ENCODE assay signal across 14 cellular contexts in genomic region chr10:13993169-13993568, GRCh38.
DNase-seq lines count a peak whose midpoint lies in the region; ATAC-seq, FAIRE-seq and TF ChIP-seq lines count a peak whose summit lies in the region.
"Had no signal": no experiment of that assay in that cellular context is flagged by ENCODE, and none has a peak within 500 bp of the region (broad histone marks: within the 10 kb centered on the region; RNA-seq: fewer than 3 reads in every experiment).

No MANE protein-coding gene starts in this region.

- H3K4me1 Mint-ChIP-seq in activated CD4-positive, alpha-beta T cell treated with anti-CD3 and anti-CD28 coated beads, Interleukin-2, amount 10 ng/mL, durations not matched to agents 24 days and 14 days, result no peaks in the 10 kb centered on the region

- no peak for TF ChIP-seq CTCF in right atrium auricular region (IDR thresholded peaks at IDR 0.05)

- no peaks in the 10 kb centered on the region for H3K9me3 Mint-ChIP-seq in activated CD4-positive, alpha-beta T cell treated with anti-CD3 and anti-CD28 coated beads, Interleukin-2, amount 10 ng/mL, durations not matched to agents 24 days and 14 days
- H3K9me3 Mint-ChIP-seq: activated CD4-positive, alpha-beta memory T cell treated with anti-CD3 and anti-CD28 coated beads for 36 hours; T-helper 1 cell treated with Interleukin-12 subunit alpha and Interleukin-12 subunit beta and Interleukin-4 antibody, amounts not matched to agents 30 μg/mL and 1 μg/mL, for 36 hours had no signal

- H3K27me3 ChIP-seq in right atrium auricular region, result no peaks in the 10 kb centered on the region
- H3K27me3 ChIP-seq: neutrophil had no signal

- H3K27ac Mint-ChIP-seq in activated CD4-positive, alpha-beta T cell treated with anti-CD3 and anti-CD28 coated beads, Interleukin-2, amount 10 ng/mL, durations not matched to agents 24 days and 14 days, result no peak overlapping the region
- H3K27ac Mint-ChIP-seq: activated CD4-positive, alpha-beta memory T cell treated with anti-CD3 and anti-CD28 coated beads for 36 hours; T-helper 1 cell treated with Interleukin-12 subunit alpha and Interleukin-12 subunit beta and Interleukin-4 antibody, amounts not matched to agents 30 μg/mL and 1 μg/mL, for 36 hours had no signal

- peaks cover 2% of the 10 kb centered on the region for H3K27me3 Mint-ChIP-seq in activated CD4-positive, alpha-beta T cell treated with anti-CD3 and anti-CD28 coated beads, Interleukin-2, amount 10 ng/mL, durations not matched to agents 24 days and 14 days
- H3K27me3 Mint-ChIP-seq: activated CD4-positive, alpha-beta memory T cell treated with anti-CD3 and anti-CD28 coated beads for 36 hours had no signal

- no peaks in the 10 kb centered on the region for H3K9me3 ChIP-seq in right atrium auricular region
- H3K9me3 ChIP-seq: neutrophil had no signal

- H3K4me1 ChIP-seq in right atrium auricular region, result peaks cover 0 to 31% of the 10 kb centered on the region in 2 donors

- FAIRE-seq in urothelium cell line (lab: Jason Lieb, UNC), result no peak
- FAIRE-seq: colon had no signal

- no peak overlapping the region for H3K4me3 Mint-ChIP-seq in activated CD4-positive, alpha-beta T cell treated with anti-CD3 and anti-CD28 coated beads, Interleukin-2, amount 10 ng/mL, durations not matched to agents 24 days and 14 days
- H3K4me3 Mint-ChIP-seq: activated CD4-positive, alpha-beta memory T cell treated with anti-CD3 and anti-CD28 coated beads for 36 hours; T-helper 1 cell treated with Interleukin-12 subunit alpha and Interleukin-12 subunit beta and Interleukin-4 antibody, amounts not matched to agents 30 μg/mL and 1 μg/mL, for 36 hours had no signal

- H3K36me3 Mint-ChIP-seq in activated CD4-positive, alpha-beta T cell treated with anti-CD3 and anti-CD28 coated beads, Interleukin-2, amount 10 ng/mL, durations not matched to agents 24 days and 14 days (ENCODE audit: low read depth), result no peaks in the 10 kb centered on the region
- H3K36me3 Mint-ChIP-seq: activated CD4-positive, alpha-beta memory T cell treated with anti-CD3 and anti-CD28 coated beads for 36 hours had no signal

- ATAC-seq in Right ventricle myocardium inferior, result peak; percentile 58
- peak; percentile 33 for ATAC-seq in left ventricle myocardium superior

- intact Hi-C loops in Right ventricle myocardium inferior (cut with DNase I) (loop anchor here (5.0 to 10.0 kb wide), 3 partner anchors 102 to 206 kb away; no protein-coding TSS in a partner anchor), left ventricle myocardium superior (cut with micrococcal nuclease) (no loop called here)
- intact Hi-C loops in activated CD4-positive, alpha-beta T cell treated with anti-CD3 and anti-CD28 coated beads, Interleukin-2, amount 10 ng/mL, durations not matched to agents 24 days and 14 days (cut with micrococcal nuclease), result no loop called here

- no peak overlapping the region for H3K4me3 ChIP-seq in right atrium auricular region

- H3K36me3 ChIP-seq in right atrium auricular region, result no peaks in the 10 kb centered on the region
- H3K36me3 ChIP-seq: neutrophil had no signal

- no peak overlapping the region for H3K27ac ChIP-seq in right atrium auricular region
- H3K27ac ChIP-seq: neutrophil had no signal

- DNase-seq in Right ventricle myocardium inferior (ENCODE audit: missing footprints) (no peak), right atrium auricular region (ENCODE audit: low spot score) (no peak), astrocyte of the hippocampus (ENCODE audit: low read depth, low spot score) (peak; percentile 73), left ventricle myocardium superior (no peak), urothelium cell line (ENCODE audit: low spot score) (peak; percentile 37), SHP77 treated with DMSO at 0.1 percent for 48 hours (lab: John Stamatoyannopoulos, UW) (no peak), CD1c-positive myeloid dendritic cell (ENCODE audit: extremely low spot score) (no peak)
- no peak for DNase-seq in activated CD4-positive, alpha-beta T cell treated with anti-CD3 and anti-CD28 coated beads, Interleukin-2, amount 10 ng/mL, durations not matched to agents 24 days and 14 days
- DNase-seq: activated CD4-positive, alpha-beta memory T cell treated with anti-CD3 and anti-CD28 coated beads for 36 hours; activated naive CD4-positive, alpha-beta T cell; NCI-H2171 had no signal

Comparison
In these comparisons a context has a peak if more than half of its experiments do, and no peak if none do; other contexts are left out.
1. DNase-seq: peak in astrocyte of the hippocampus (single experiment) and urothelium cell line (single experiment); none in Right ventricle myocardium inferior (single experiment), right atrium auricular region (single experiment), left ventricle myocardium superior (single experiment), SHP77 treated with DMSO at 0.1 percent for 48 hours (single experiment), CD1c-positive myeloid dendritic cell (single experiment) and activated CD4-positive, alpha-beta T cell treated with anti-CD3 and anti-CD28 coated beads, Interleukin-2, amount 10 ng/mL, durations not matched to agents 24 days and 14 days (single experiment).